Comparison of ENCODE assay signal across 34 cellular contexts in the genomic region with DNA sequence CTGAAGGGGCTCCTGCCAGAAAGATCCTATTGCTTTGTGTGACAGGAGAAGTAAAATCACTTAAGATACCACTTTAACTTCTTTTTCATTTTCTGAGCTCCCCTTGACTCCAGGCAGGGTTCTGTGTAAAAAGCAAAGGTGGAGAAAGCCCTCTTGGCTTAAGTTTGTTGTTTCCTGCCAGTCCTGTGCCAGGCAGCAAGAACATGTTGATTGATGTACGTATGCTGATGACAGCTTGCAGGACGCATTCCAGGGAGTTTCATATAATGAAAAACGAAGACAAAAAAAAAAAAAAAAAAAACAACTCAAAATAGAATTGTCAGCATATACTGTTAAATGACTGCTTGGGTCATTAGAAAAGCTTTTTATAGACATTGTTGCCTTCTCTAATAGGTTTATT.
"Had no signal": no experiment of that assay in that cellular context is flagged by ENCODE, and none has a peak within 500 bp of the region (broad histone marks: within the 10 kb centered on the region; RNA-seq: fewer than 3 reads in every experiment).

No MANE protein-coding gene starts in this region.

- DNase-seq: Karpas-422, Kasumi-1, MG63, MM.1S, MV-4-11, NCI-H1048, NCI-H1092, NCI-H1092 treated with DMSO at 0.1 percent for 48 hours, NCI-H1105, NCI-H1105 treated with DMSO at 0.1 percent for 48 hours, NCI-H1417, NCI-H1417 treated with DMSO at 0.1 percent for 48 hours, NCI-H1436, NCI-H1436 treated with DMSO at 0.1 percent for 48 hours, NCI-H146, NCI-H1694, NCI-H1694 treated with DMSO at 0.1 percent for 48 hours, NCI-H187, NCI-H187 treated with DMSO at 0.1 percent for 48 hours, NCI-H1930, NCI-H2029, NCI-H2029 treated with DMSO at 0.1 percent for 48 hours, NCI-H2081, NCI-H2081 treated with DMSO at 0.1 percent for 48 hours, NCI-H2107, NCI-H2171, NCI-H2171 treated with DMSO at 0.1 percent for 48 hours, NCI-H2227 treated with DMSO at 0.1 percent for 48 hours, NCI-H226, NCI-H345, NCI-H446, NCI-H446 treated with DMSO at 0.1 percent for 48 hours, NCI-H510A had no signal

- H3K27me3 ChIP-seq: MG63 had no signal

- H3K9me3 ChIP-seq: MG63 had no signal

- H3K27ac ChIP-seq: KMS-11 had no signal

- H3K4me3 ChIP-seq: MG63 had no signal

- H3K36me3 ChIP-seq: MG63 had no signal
